11 cellular contexts compared by ENCODE assay signal in genomic region chr12:96396209-96396608, GRCh38. TPM values are rescaled to one million over a fixed set of nuclear protein-coding genes. Genes with fewer than 3 reads are reported as not detected.
DNase-seq lines count a peak whose midpoint lies in the region; ATAC-seq, FAIRE-seq and TF ChIP-seq lines count a peak whose summit lies in the region.
"Had no signal": no experiment of that assay in that cellular context is flagged by ENCODE, and none has a peak within 500 bp of the region (broad histone marks: within the 10 kb centered on the region; RNA-seq: fewer than 3 reads in every experiment).

No MANE protein-coding gene starts in this region.

- H3K9me3 Mint-ChIP-seq in astrocyte (ENCODE audit: unreplicated experiment), result no peaks in the 10 kb centered on the region
- H3K9me3 Mint-ChIP-seq in stimulated activated effector memory CD8-positive, alpha-beta T cell treated with anti-CD3 and anti-CD28 coated beads, Interleukin-12 subunit alpha, Interleukin-12 subunit beta, amount 100 ng/mL, for 72 hours, result no peaks in the 10 kb centered on the region
- no peaks in the 10 kb centered on the region for H3K9me3 Mint-ChIP-seq in HFFc6
- H3K9me3 Mint-ChIP-seq: activated naive CD4-positive, alpha-beta T cell treated with anti-CD3 and anti-CD28 coated beads, Interleukin-2, amount 10 ng/mL, durations not matched to agents 7 days and 5 days had no signal

- H3K36me3 Mint-ChIP-seq in astrocyte (ENCODE audit: low read depth, unreplicated experiment) (no peaks in the 10 kb centered on the region), HFFc6 (ENCODE audit: low read depth) (0 out of 2 replicates have a peak, but pooled peaks cover 10% of the 10 kb centered on the region)
- H3K36me3 Mint-ChIP-seq in stimulated activated effector memory CD8-positive, alpha-beta T cell treated with anti-CD3 and anti-CD28 coated beads, Interleukin-12 subunit alpha, Interleukin-12 subunit beta, amount 100 ng/mL, for 72 hours, result peaks cover 33% of the 10 kb centered on the region

- H2AFZ ChIP-seq in Loucy (ENCODE audit: low read length), result no peak overlapping the region
- no peak overlapping the region for H2AFZ ChIP-seq in astrocyte (ENCODE audit: low read depth, low read length)

- ATAC-seq in stimulated activated effector memory CD8-positive, alpha-beta T cell treated with anti-CD3 and anti-CD28 coated beads, Interleukin-12 subunit alpha, Interleukin-12 subunit beta, amount 100 ng/mL, for 72 hours, result no peak
- ATAC-seq: activated CD4-positive, alpha-beta T cell treated with anti-CD3 and anti-CD28 coated beads for 36 hours had no signal

- no peak for TF ChIP-seq CTCF in Loucy (conservative IDR thresholded peaks at IDR 0.05; ENCODE audit: low read length)
- TF ChIP-seq CTCF in astrocyte (IDR thresholded peaks at IDR 0.05; ENCODE audit: insufficient read depth, low read depth, low read length), result no peak
- no peak for TF ChIP-seq CTCF in HFFc6 (IDR thresholded peaks at IDR 0.05)

- H3K27ac Mint-ChIP-seq in astrocyte (ENCODE audit: unreplicated experiment), result peak overlapping the region; percentile 16
- no peak overlapping the region for H3K27ac Mint-ChIP-seq in stimulated activated effector memory CD8-positive, alpha-beta T cell treated with anti-CD3 and anti-CD28 coated beads, Interleukin-12 subunit alpha, Interleukin-12 subunit beta, amount 100 ng/mL, for 72 hours
- no peak overlapping the region for H3K27ac Mint-ChIP-seq in HFFc6
- H3K27ac Mint-ChIP-seq: activated naive CD4-positive, alpha-beta T cell treated with anti-CD3 and anti-CD28 coated beads, Interleukin-2, amount 10 ng/mL, durations not matched to agents 7 days and 5 days had no signal

- H3K4me1 ChIP-seq in Loucy (ENCODE audit: insufficient read depth, low read length, poor library complexity, severe bottlenecking) (peaks cover 46% of the 10 kb centered on the region), astrocyte (ENCODE audit: insufficient read depth, low read length) (peaks cover 11% of the 10 kb centered on the region)

- H3K36me3 ChIP-seq in Loucy (ENCODE audit: insufficient read depth, low read length) (no peaks in the 10 kb centered on the region), astrocyte (ENCODE audit: insufficient read depth, low read length) (peaks cover 4% of the 10 kb centered on the region), H7 (replicated peaks; ENCODE audit: control insufficient read depth, insufficient read depth, low read length) (no peaks in the 10 kb centered on the region)
- H3K36me3 ChIP-seq: cardiac muscle cell had no signal

- DNase-seq in astrocyte (ENCODE audit: low read depth) (no peak), H7 (no peak), HFFc6 (no peak), amniotic stem cell (lab: John Stamatoyannopoulos, UW) (no peak)
- DNase-seq in stimulated activated effector memory CD8-positive, alpha-beta T cell treated with anti-CD3 and anti-CD28 coated beads, Interleukin-12 subunit alpha, Interleukin-12 subunit beta, amount 100 ng/mL, for 72 hours (ENCODE audit: low spot score in 2 of 2), result no peak
- DNase-seq: activated CD4-positive, alpha-beta T cell treated with anti-CD3 and anti-CD28 coated beads for 36 hours; activated naive CD4-positive, alpha-beta T cell treated with anti-CD3 and anti-CD28 coated beads, Interleukin-2, amount 10 ng/mL, durations not matched to agents 7 days and 5 days had no signal

- H4K20me1 ChIP-seq in Loucy (ENCODE audit: insufficient read depth, low read length, poor library complexity, severe bottlenecking) (peaks cover 68% of the 10 kb centered on the region), astrocyte (ENCODE audit: insufficient read depth, low read length) (peaks cover 66% of the 10 kb centered on the region)

- H3K27me3 ChIP-seq in Loucy (ENCODE audit: insufficient read depth, low read length, poor library complexity, severe bottlenecking) (peaks cover 4% of the 10 kb centered on the region), astrocyte (ENCODE audit: insufficient read depth, low read length) (no peaks in the 10 kb centered on the region), layer of hippocampus (ENCODE audit: control insufficient read depth, insufficient read depth, low read length) (no peaks in the 10 kb centered on the region), H7 (ENCODE audit: control insufficient read depth, insufficient read depth, low read length) (no peaks in the 10 kb centered on the region)
- H3K27me3 ChIP-seq: BLaER1 treated with 17β-estradiol and CSF1 and Interleukin-3, amounts not matched to agents 10 nM and 100 nM; cardiac muscle cell had no signal

- H3K9me3 ChIP-seq in Loucy (ENCODE audit: insufficient read depth, low read depth, low read length) (no peaks in the 10 kb centered on the region), astrocyte (ENCODE audit: insufficient read depth, low read depth, low read length) (no peaks in the 10 kb centered on the region)

- H3F3A ChIP-seq in Loucy (ENCODE audit: low read depth), result peaks cover 8% of the 10 kb centered on the region

- H3K79me2 ChIP-seq in Loucy (ENCODE audit: insufficient read depth, low read length) (peaks cover 78% of the 10 kb centered on the region), astrocyte (ENCODE audit: insufficient read depth, low read length) (peaks cover 88% of the 10 kb centered on the region)

- H3K4me1 Mint-ChIP-seq in astrocyte (ENCODE audit: low read depth, unreplicated experiment) (peaks cover 26% of the 10 kb centered on the region), HFFc6 (ENCODE audit: low read depth) (peaks cover 58% of the 10 kb centered on the region)
- peaks cover 47% of the 10 kb centered on the region for H3K4me1 Mint-ChIP-seq in stimulated activated effector memory CD8-positive, alpha-beta T cell treated with anti-CD3 and anti-CD28 coated beads, Interleukin-12 subunit alpha, Interleukin-12 subunit beta, amount 100 ng/mL, for 72 hours

- H3K9ac ChIP-seq in Loucy (ENCODE audit: low read depth, low read length, poor library complexity, severe bottlenecking) (peak overlapping the region; percentile 84), astrocyte (ENCODE audit: low read length) (no peak overlapping the region)

- peak overlapping the region; percentile 89 for H3K4me3 ChIP-seq in Loucy (ENCODE audit: low read length, poor library complexity, severe bottlenecking)
- no peak overlapping the region for H3K4me3 ChIP-seq in astrocyte (ENCODE audit: insufficient read depth, low read depth, low read length)
- no peak overlapping the region for H3K4me3 ChIP-seq in H7 (ENCODE audit: insufficient read depth, low read depth, low read length)
- H3K4me3 ChIP-seq: BLaER1 treated with 17β-estradiol and CSF1 and Interleukin-3, amounts not matched to agents 10 nM and 100 nM; cardiac muscle cell had no signal

- H3K9me2 ChIP-seq in Loucy (replicated peaks; ENCODE audit: low read depth, low read length), result no peaks in the 10 kb centered on the region

- no peak for FAIRE-seq in astrocyte (lab: Jason Lieb, UNC)

- H3K4me2 ChIP-seq in Loucy (ENCODE audit: low read depth, low read length, poor library complexity, severe bottlenecking), result peak overlapping the region; percentile 84
- peak overlapping the region; percentile 91 for H3K4me2 ChIP-seq in astrocyte (ENCODE audit: low read length)

- H3K27me3 Mint-ChIP-seq in astrocyte (ENCODE audit: low read depth, unreplicated experiment), result no peaks in the 10 kb centered on the region
- H3K27me3 Mint-ChIP-seq in HFFc6 (ENCODE audit: insufficient read depth), result peaks cover 2% of the 10 kb centered on the region; the same call in 1 of the 2 replicates
- H3K27me3 Mint-ChIP-seq: activated CD4-positive, alpha-beta T cell treated with anti-CD3 and anti-CD28 coated beads for 36 hours; activated naive CD4-positive, alpha-beta T cell treated with anti-CD3 and anti-CD28 coated beads, Interleukin-2, amount 10 ng/mL, durations not matched to agents 7 days and 5 days had no signal

- peak overlapping the region; percentile 91 for H3K4me3 Mint-ChIP-seq in astrocyte (ENCODE audit: unreplicated experiment)
- H3K4me3 Mint-ChIP-seq in stimulated activated effector memory CD8-positive, alpha-beta T cell treated with anti-CD3 and anti-CD28 coated beads, Interleukin-12 subunit alpha, Interleukin-12 subunit beta, amount 100 ng/mL, for 72 hours, result peak overlapping the region; percentile 85
- H3K4me3 Mint-ChIP-seq in HFFc6, result no peak overlapping the region

- H3K27ac ChIP-seq in astrocyte (ENCODE audit: low read depth, low read length), result no peak overlapping the region
- H3K27ac ChIP-seq in layer of hippocampus (ENCODE audit: low read depth, low read length), result peak overlapping the region; percentile 78
- H3K27ac ChIP-seq: BLaER1 treated with 17β-estradiol and CSF1 and Interleukin-3, amounts not matched to agents 10 nM and 100 nM; cardiac muscle cell had no signal

RNA-seq across cellular contexts. Expression of gene CDK17, which starts 4.0 kb away (rescaled TPM):
- total RNA-seq in astrocyte, result 53.0 and 64.2 TPM in 2 replicates
- 25.3 and 25.5 TPM in 2 replicates for total RNA-seq in H7 (2014; rRNA removed; shearing (Covaris generic))
- 10 to 100 TPM; 24.6 to 28.8 (median 26.5) TPM for total RNA-seq in HFFc6 (2021; fragmentation: NEBNext Ultra II Directional; extraction: Animal tissue kit (Norgen Biotek cat#: 25700))
